8 cellular contexts compared by ENCODE assay signal in the genomic region with DNA sequence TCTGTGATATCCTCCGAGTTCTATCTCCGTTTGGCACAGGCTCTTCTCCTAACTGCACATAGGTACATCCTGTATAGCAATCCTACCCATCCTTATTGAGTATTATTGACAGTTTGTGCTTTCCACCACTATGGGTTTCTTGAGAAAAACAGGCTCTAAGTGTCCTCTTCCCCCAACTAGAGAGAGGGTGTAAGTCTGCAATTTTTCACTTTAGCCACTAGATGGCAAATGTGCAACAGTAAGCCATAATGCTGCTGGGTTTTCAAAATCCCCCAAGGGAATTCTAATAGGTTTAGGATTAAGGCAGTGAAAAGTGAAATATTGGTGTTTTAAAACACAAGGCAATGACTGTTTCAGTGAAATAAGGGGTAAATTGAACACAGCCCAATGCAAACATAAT.
A peak's percentile ranks its signal among the peaks of the same experiment; 100 is the strongest.
DNase-seq lines count a peak whose midpoint lies in the region; ATAC-seq and TF ChIP-seq lines count a peak whose summit lies in the region.

No MANE protein-coding gene starts in this region.

- H3K9ac ChIP-seq in MM.1S (ENCODE audit: low read length) (no peak overlapping the region), mesendoderm (ENCODE audit: low read length) (no peak overlapping the region)

- no peak overlapping the region for H3K27ac ChIP-seq in MM.1S (ENCODE audit: low read length)
- H3K27ac ChIP-seq in mesendoderm (ENCODE audit: low read depth, low read length) = no peak overlapping the region

- no peaks in the 10 kb centered on the region for H3K9me2 ChIP-seq in MM.1S (replicated peaks; ENCODE audit: insufficient read depth, low read length)

- H3K4me2 ChIP-seq in MM.1S (ENCODE audit: low read depth, low read length) (no peak overlapping the region), mesendoderm (ENCODE audit: low read length) (no peak overlapping the region)

- H3K4me3 ChIP-seq in HAP-1 = no peak overlapping the region
- no peak overlapping the region for H3K4me3 ChIP-seq in MM.1S (ENCODE audit: low read length)
- H3K4me3 ChIP-seq in mesendoderm (ENCODE audit: low read length) = no peak overlapping the region

- peaks cover 12% of the 10 kb centered on the region for H3K4me1 ChIP-seq in HAP-1
- no peaks in the 10 kb centered on the region for H3K4me1 ChIP-seq in MM.1S (ENCODE audit: low read length)
- H3K4me1 ChIP-seq in mesendoderm (ENCODE audit: control insufficient read depth, low read depth, low read length) = no peaks in the 10 kb centered on the region

- H3K4ac ChIP-seq in mesendoderm (ENCODE audit: low read depth, low read length) = no peak overlapping the region

- no CpG with 5 or more reads among the region's 2 CpGs for WGBS in mesendoderm (ENCODE audit: extremely low coverage, insufficient coverage, low lambda C conversion rate)

- H3K23ac ChIP-seq in mesendoderm (ENCODE audit: low read length) = no peak overlapping the region

- H3K27me3 ChIP-seq in HAP-1 (ENCODE audit: low read depth) (no peaks in the 10 kb centered on the region), MM.1S (replicated peaks; ENCODE audit: insufficient read depth, low read length) (no peaks in the 10 kb centered on the region), mesendoderm (ENCODE audit: insufficient read depth, low read length, poor library complexity) (no peaks in the 10 kb centered on the region)

- TF ChIP-seq CTCF in MM.1S (IDR thresholded peaks at IDR 0.05; ENCODE audit: low read length) = peak; percentile 72

- H2AK5ac ChIP-seq in mesendoderm (ENCODE audit: low read length) = no peak overlapping the region

- no peaks in the 10 kb centered on the region for H4K20me1 ChIP-seq in MM.1S (ENCODE audit: insufficient read depth, low read length)

- in situ Hi-C loops in HAP-1 (cut with MboI; ENCODE audit: low sequenced_read_pairs) = no loop called here

- H2BK15ac ChIP-seq in mesendoderm (replicated peaks; ENCODE audit: low read depth) = no peak overlapping the region

- H3K79me2 ChIP-seq in MM.1S (ENCODE audit: low read length) = no peaks in the 10 kb centered on the region
- no peaks in the 10 kb centered on the region for H3K79me2 ChIP-seq in mesendoderm (ENCODE audit: control insufficient read depth, insufficient read depth, low read length)

- no peak for ATAC-seq in GM21737 (IDR thresholded peaks at IDR 0.05; ENCODE audit: unreplicated experiment)

- H4K5ac ChIP-seq in mesendoderm (ENCODE audit: low read length) = no peak overlapping the region

- no peak overlapping the region for H2BK5ac ChIP-seq in mesendoderm (ENCODE audit: low read length)

- H3K9me3 ChIP-seq in HAP-1 (no peaks in the 10 kb centered on the region), MM.1S (replicated peaks; ENCODE audit: insufficient read depth, low read length) (no peaks in the 10 kb centered on the region)

- no peak overlapping the region for H3K56ac ChIP-seq in mesendoderm (ENCODE audit: low read length)

- H4K8ac ChIP-seq in mesendoderm (ENCODE audit: low read depth, low read length) = no peak overlapping the region

- no peak overlapping the region for H3K18ac ChIP-seq in mesendoderm (ENCODE audit: low read length)

- H3K79me1 ChIP-seq in mesendoderm (ENCODE audit: low read length) = no peaks in the 10 kb centered on the region

- H3K36me3 ChIP-seq in HAP-1 (replicated peaks) (no peaks in the 10 kb centered on the region), MM.1S (replicated peaks; ENCODE audit: insufficient read depth, low read length) (no peaks in the 10 kb centered on the region), mesendoderm (ENCODE audit: control insufficient read depth, insufficient read depth, low read length) (no peaks in the 10 kb centered on the region)

- no peak overlapping the region for H2AFZ ChIP-seq in MM.1S (ENCODE audit: low read length)

- DNase-seq in NOMO-1 treated with DMSO at 0.1 percent for 48 hours (lab: John Stamatoyannopoulos, UW; ENCODE audit: unreplicated experiment) (peak; percentile 18), NOMO-1 treated with dmso at 0.1 percent for 144 hours (lab: John Stamatoyannopoulos, UW; ENCODE audit: unreplicated experiment) (no peak), HAP-1 (ENCODE audit: low spot score in 2 of 2) (peak; percentile 46 to 98), MM.1S (peak; percentile 17), astrocyte of the hippocampus (ENCODE audit: low read depth, low spot score) (peak; percentile 20), mesendoderm (peak; percentile 65), kidney glomerular epithelial cell (lab: John Stamatoyannopoulos, UW) (no peak)

- H3F3A ChIP-seq in MM.1S (ENCODE audit: insufficient read depth, low read length) = no peaks in the 10 kb centered on the region

- no peak overlapping the region for H2BK120ac ChIP-seq in mesendoderm (ENCODE audit: low read depth, low read length)

Comparison
In these comparisons a context has a peak if more than half of its experiments do, and no peak if none do; other contexts are left out.
1. DNase-seq: peak in NOMO-1 treated with DMSO at 0.1 percent for 48 hours (single experiment), HAP-1 (2 of 2), MM.1S (single experiment), astrocyte of the hippocampus (single experiment) and mesendoderm (single experiment); none in NOMO-1 treated with dmso at 0.1 percent for 144 hours (single experiment) and kidney glomerular epithelial cell (single experiment).